1 cellular context compared by ENCODE assay signal in the genomic region with DNA sequence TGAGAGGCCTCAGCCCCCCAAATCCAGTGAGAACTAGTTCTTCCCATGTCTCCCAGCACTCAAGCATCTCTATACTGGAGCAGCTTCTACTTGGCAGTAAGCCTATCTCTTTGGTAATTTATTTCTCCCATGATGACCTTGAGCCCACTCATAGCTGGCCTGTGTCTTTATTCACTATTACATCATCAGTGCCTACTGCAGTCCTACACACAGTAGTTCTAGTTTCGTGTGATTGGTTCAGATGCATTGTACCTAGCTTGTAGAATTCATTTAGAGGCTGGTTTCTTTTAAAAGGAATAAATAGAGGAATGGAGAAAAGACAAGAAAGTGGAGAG.
TF ChIP-seq lines count a peak whose summit lies in the region.

No MANE protein-coding gene starts in this region.

TF ChIP-seq in K562, 482 proteins besides CTCF, POLR2A, EP300 and RAD21:
- TF ChIP-seq, protein P1, sequence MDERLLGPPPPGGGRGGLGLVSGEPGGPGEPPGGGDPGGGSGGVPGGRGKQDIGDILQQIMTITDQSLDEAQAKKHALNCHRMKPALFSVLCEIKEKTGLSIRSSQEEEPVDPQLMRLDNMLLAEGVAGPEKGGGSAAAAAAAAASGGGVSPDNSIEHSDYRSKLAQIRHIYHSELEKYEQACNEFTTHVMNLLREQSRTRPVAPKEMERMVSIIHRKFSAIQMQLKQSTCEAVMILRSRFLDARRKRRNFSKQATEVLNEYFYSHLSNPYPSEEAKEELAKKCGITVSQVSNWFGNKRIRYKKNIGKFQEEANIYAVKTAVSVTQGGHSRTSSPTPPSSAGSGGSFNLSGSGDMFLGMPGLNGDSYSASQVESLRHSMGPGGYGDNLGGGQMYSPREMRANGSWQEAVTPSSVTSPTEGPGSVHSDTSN (CRISPR knock-in tag; IDR thresholded peaks at IDR 0.05; ENCODE audit: low read depth) = no peak
- TF ChIP-seq, protein P1 (tag; conservative IDR thresholded peaks at IDR 0.05; ENCODE audit: low read depth) = 0 out of 2 replicates have a peak, but pooled peaks have one; percentile 32
- TF ChIP-seq ZKSCAN1 (IDR thresholded peaks at IDR 0.05; ENCODE audit: low read depth, low read length) = peak; percentile 28; the same call in 1 of the 2 replicates
- TF ChIP-seq ZNF311 (CRISPR knock-in tag; IDR thresholded peaks at IDR 0.05) = peak; percentile 1; the same call in 1 of the 2 replicates
- TF ChIP-seq, protein P2, sequence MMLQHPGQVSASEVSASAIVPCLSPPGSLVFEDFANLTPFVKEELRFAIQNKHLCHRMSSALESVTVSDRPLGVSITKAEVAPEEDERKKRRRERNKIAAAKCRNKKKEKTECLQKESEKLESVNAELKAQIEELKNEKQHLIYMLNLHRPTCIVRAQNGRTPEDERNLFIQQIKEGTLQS (IDR thresholded peaks at IDR 0.05) = peak; percentile 86
- TF ChIP-seq, protein P2 (CRISPR knock-in tag; conservative IDR thresholded peaks at IDR 0.05) = no peak
- TF ChIP-seq SRSF1 (IDR thresholded peaks at IDR 0.05; ENCODE audit: low read depth, low read length) = no peak
- TF ChIP-seq TAF9B (IDR thresholded peaks at IDR 0.05; ENCODE audit: partially characterized antibody) = peak; percentile 31
- TF ChIP-seq TRIM24 (IDR thresholded peaks at IDR 0.05) = 0 out of 4 replicates have a peak, but pooled peaks of 1 of the 2 experiments have one; percentile 7
- no peak for TF ChIP-seq SIRT6 (IDR thresholded peaks at IDR 0.05; ENCODE audit: low read depth, low read length)
- TF ChIP-seq, protein P3, sequence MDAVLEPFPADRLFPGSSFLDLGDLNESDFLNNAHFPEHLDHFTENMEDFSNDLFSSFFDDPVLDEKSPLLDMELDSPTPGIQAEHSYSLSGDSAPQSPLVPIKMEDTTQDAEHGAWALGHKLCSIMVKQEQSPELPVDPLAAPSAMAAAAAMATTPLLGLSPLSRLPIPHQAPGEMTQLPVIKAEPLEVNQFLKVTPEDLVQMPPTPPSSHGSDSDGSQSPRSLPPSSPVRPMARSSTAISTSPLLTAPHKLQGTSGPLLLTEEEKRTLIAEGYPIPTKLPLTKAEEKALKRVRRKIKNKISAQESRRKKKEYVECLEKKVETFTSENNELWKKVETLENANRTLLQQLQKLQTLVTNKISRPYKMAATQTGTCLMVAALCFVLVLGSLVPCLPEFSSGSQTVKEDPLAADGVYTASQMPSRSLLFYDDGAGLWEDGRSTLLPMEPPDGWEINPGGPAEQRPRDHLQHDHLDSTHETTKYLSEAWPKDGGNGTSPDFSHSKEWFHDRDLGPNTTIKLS (IDR thresholded peaks at IDR 0.05; ENCODE audit: borderline replicate concordance, low read depth) = no peak
- TF ChIP-seq ATF7 (IDR thresholded peaks at IDR 0.05) = 0 out of 2 replicates have a peak, but pooled peaks have one; percentile 23
- TF ChIP-seq, protein P4, sequence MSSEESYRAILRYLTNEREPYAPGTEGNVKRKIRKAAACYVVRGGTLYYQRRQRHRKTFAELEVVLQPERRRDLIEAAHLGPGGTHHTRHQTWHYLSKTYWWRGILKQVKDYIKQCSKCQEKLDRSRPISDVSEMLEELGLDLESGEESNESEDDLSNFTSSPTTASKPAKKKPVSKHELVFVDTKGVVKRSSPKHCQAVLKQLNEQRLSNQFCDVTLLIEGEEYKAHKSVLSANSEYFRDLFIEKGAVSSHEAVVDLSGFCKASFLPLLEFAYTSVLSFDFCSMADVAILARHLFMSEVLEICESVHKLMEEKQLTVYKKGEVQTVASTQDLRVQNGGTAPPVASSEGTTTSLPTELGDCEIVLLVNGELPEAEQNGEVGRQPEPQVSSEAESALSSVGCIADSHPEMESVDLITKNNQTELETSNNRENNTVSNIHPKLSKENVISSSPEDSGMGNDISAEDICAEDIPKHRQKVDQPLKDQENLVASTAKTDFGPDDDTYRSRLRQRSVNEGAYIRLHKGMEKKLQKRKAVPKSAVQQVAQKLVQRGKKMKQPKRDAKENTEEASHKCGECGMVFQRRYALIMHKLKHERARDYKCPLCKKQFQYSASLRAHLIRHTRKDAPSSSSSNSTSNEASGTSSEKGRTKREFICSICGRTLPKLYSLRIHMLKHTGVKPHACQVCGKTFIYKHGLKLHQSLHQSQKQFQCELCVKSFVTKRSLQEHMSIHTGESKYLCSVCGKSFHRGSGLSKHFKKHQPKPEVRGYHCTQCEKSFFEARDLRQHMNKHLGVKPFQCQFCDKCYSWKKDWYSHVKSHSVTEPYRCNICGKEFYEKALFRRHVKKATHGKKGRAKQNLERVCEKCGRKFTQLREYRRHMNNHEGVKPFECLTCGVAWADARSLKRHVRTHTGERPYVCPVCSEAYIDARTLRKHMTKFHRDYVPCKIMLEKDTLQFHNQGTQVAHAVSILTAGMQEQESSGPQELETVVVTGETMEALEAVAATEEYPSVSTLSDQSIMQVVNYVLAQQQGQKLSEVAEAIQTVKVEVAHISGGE (CRISPR knock-in tag; IDR thresholded peaks at IDR 0.05) = 0 out of 6 replicates have a peak, but pooled peaks of 1 of the 3 experiments have one; percentile 30
- peak; percentile 75 for TF ChIP-seq NFIC (IDR thresholded peaks at IDR 0.05)
- no peak for TF ChIP-seq FOXK2 (conservative IDR thresholded peaks at IDR 0.05 in 1 of 2, IDR thresholded peaks at IDR 0.05 in 1 of 2; ENCODE audit: low read depth in 2 of 2)
- TF ChIP-seq MEIS2 (IDR thresholded peaks at IDR 0.05; ENCODE audit: partially characterized antibody) = peak; percentile 37
- TF ChIP-seq ESRRA (IDR thresholded peaks at IDR 0.05; ENCODE audit: borderline replicate concordance, low read depth) = peak; percentile 60
- TF ChIP-seq, protein P5, sequence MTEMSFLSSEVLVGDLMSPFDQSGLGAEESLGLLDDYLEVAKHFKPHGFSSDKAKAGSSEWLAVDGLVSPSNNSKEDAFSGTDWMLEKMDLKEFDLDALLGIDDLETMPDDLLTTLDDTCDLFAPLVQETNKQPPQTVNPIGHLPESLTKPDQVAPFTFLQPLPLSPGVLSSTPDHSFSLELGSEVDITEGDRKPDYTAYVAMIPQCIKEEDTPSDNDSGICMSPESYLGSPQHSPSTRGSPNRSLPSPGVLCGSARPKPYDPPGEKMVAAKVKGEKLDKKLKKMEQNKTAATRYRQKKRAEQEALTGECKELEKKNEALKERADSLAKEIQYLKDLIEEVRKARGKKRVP (CRISPR knock-in tag; IDR thresholded peaks at IDR 0.05) = 0 out of 2 replicates have a peak, but pooled peaks have one; percentile 37
- no peak for TF ChIP-seq CEBPG (CRISPR knock-in tag; IDR thresholded peaks at IDR 0.05)
- peak; percentile 57 to 75 for TF ChIP-seq CEBPG (tag; conservative IDR thresholded peaks at IDR 0.05 in 1 of 2, IDR thresholded peaks at IDR 0.05 in 1 of 2)
- peak; percentile 11; the same call in 1 of the 2 replicates for TF ChIP-seq JUND (IDR thresholded peaks at IDR 0.05; ENCODE audit: borderline replicate concordance, low read depth, low read length)
- no peak for TF ChIP-seq JUND (tag; IDR thresholded peaks at IDR 0.05; ENCODE audit: borderline replicate concordance, low read depth, low read length)
- TF ChIP-seq CEBPB (tag; IDR thresholded peaks at IDR 0.05) = peak; percentile 54; the same call in 1 of the 2 replicates
